14 cellular contexts compared by ENCODE assay signal in the genomic region with DNA sequence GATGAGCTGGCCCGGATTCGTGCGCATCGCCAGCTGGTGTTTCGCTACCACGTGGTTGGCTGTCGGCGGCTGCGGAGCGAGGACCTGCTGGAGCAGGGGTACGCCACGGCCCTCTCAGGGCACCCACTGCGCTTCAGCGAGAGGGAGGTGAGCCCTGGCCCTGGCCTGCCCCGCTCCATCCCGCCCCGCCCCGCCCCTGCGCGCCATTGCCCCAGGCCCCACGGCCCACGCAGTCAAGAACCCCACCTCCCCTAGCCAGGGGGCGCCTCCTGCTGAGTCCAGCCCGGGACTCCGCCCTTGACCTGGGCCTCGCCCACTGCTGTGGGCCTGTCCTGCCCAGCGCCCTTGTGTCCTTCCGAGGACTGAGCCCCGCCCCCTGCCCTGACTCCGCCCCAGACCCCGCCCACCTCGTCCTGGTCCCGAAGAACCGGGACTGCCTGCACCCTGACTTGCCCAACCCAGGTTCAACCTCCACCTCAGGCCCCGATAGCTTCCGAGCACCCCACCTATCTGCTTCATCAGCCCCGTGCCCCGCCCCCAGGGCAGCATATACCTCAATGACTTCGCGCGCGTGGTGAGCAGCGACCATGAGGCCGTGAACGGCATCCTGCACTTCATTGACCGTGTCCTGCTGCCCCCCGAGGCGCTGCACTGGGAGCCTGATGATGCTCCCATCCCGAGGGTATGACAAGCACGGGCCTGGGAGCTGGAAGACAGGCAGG. TPM values are rescaled to one million over a fixed set of nuclear protein-coding genes. Genes with fewer than 3 reads are reported as not detected.
A peak's percentile ranks its signal among the peaks of the same experiment; 100 is the strongest.
DNase-seq lines count a peak whose midpoint lies in the region; ATAC-seq and TF ChIP-seq lines count a peak whose summit lies in the region.
"Had no signal": no experiment of that assay in that cellular context is flagged by ENCODE, and none has a peak within 500 bp of the region (broad histone marks: within the 10 kb centered on the region; RNA-seq: fewer than 3 reads in every experiment).

No MANE protein-coding gene starts in this region.

- no peak for TF ChIP-seq CTCF in BJ (IDR thresholded peaks at IDR 0.05; ENCODE audit: insufficient read depth, low read depth, low read length)
- no peak for TF ChIP-seq CTCF in RWPE2 (IDR thresholded peaks at IDR 0.05; ENCODE audit: poor library complexity, severe bottlenecking)
- no peak for TF ChIP-seq CTCF in psoas muscle (IDR thresholded peaks at IDR 0.05)

- peaks cover 3% of the 10 kb centered on the region for H3K36me3 ChIP-seq in BJ (ENCODE audit: control insufficient read depth, insufficient read depth, low read length)
- H3K36me3 ChIP-seq in RWPE2 (ENCODE audit: low read depth): peaks cover 8% of the 10 kb centered on the region
- H3K36me3 ChIP-seq in psoas muscle (ENCODE audit: insufficient read depth in 1 of 2, low read depth in 1 of 2): no peaks in the 10 kb centered on the region
- H3K36me3 ChIP-seq in MG63: no peaks in the 10 kb centered on the region

- CTCF ChIA-PET in BJ (lab: Yijun Ruan, JAX): interaction anchor here (1.2 kb wide), 1 partner anchor 43 kb away, joined by 3 read pairs; no protein-coding TSS in a partner anchor

- ATAC-seq in RWPE2 (ENCODE audit: low read depth) (peak; percentile 56), left ventricle myocardium superior (peak; percentile 44), psoas muscle (peak; percentile 52 to 78 (median 59)), HG03280 (IDR thresholded peaks at IDR 0.05; ENCODE audit: unreplicated experiment) (no peak)

- H3K9me3 ChIP-seq in RWPE2 (ENCODE audit: severe bottlenecking) (no peaks in the 10 kb centered on the region), psoas muscle (no peaks in the 10 kb centered on the region), MG63 (no peaks in the 10 kb centered on the region)

- no peak for DNase-seq in BJ (ENCODE audit: low read depth)
- no peak for DNase-seq in RWPE2 (ENCODE audit: low spot score)
- DNase-seq in left ventricle myocardium superior: peak; percentile 63
- DNase-seq in psoas muscle: peak; percentile 55 to 76
- DNase-seq in MG63: no peak
- DNase-seq in GF-D8 (lab: John Stamatoyannopoulos, UW): no peak
- no peak for DNase-seq in globus pallidus (ENCODE audit: low spot score)
- DNase-seq: activated CD4-positive, alpha-beta T cell treated with anti-CD3 and anti-CD28 coated beads, Interleukin-2, amount 10 ng/mL, durations not matched to agents 7 days and 5 days; activated gamma-delta T cell treated with Interleukin-2 at 50 U/mL for 16 hours; stimulated activated naive CD4-positive, alpha-beta T cell had no signal

- H3K4me1 ChIP-seq in RWPE2 (ENCODE audit: insufficient read depth, poor library complexity, severe bottlenecking) (no peaks in the 10 kb centered on the region), psoas muscle (no peaks in the 10 kb centered on the region)

- H3K27me3 ChIP-seq in BJ (ENCODE audit: control insufficient read depth, insufficient read depth, low read length) (peaks cover 2% of the 10 kb centered on the region), RWPE2 (ENCODE audit: insufficient read depth, poor library complexity, severe bottlenecking) (no peaks in the 10 kb centered on the region), psoas muscle (ENCODE audit: insufficient read depth in 3 of 3, low read length in 2 of 3) (no peaks in the 10 kb centered on the region), MG63 (no peaks in the 10 kb centered on the region)

- intact Hi-C loops in left ventricle myocardium superior (cut with micrococcal nuclease) (no loop called here), psoas muscle (cut with DNase I) (no loop called here)

- H3K4me3 ChIP-seq in BJ (ENCODE audit: low read depth, low read length) (peak overlapping the region; percentile 19; the same call in 1 of the 2 replicates), RWPE2 (ENCODE audit: severe bottlenecking) (no peak overlapping the region), psoas muscle (peak overlapping the region; percentile 58), MG63 (no peak overlapping the region)

- 32 to 52% (median 36%) methylated on average over 41 to 50 of the region's 50 CpGs for whole genome bisulfite sequencing in psoas muscle, 3 donors

- H3K27ac ChIP-seq in RWPE2 (ENCODE audit: poor library complexity, severe bottlenecking) (no peak overlapping the region), psoas muscle (no peak overlapping the region)
- H3K27ac ChIP-seq: C4-2B had no signal

- POLR2A ChIA-PET in BJ (lab: Charles Lee): no interaction called here

RNA-seq across cellular contexts. Expression of a gene that starts 14.8 kb away (rescaled TPM):
- 132 and 186 TPM in 2 replicates for polyA plus RNA-seq in BJ (2011; rRNA removed)
- polyA minus RNA-seq in BJ (2011; rRNA and poly(A)+ RNA removed): 150 and 175 TPM in 2 replicates
- 68.3 TPM for total RNA-seq in left ventricle myocardium superior
- total RNA-seq in psoas muscle: 10 to 100 TPM in 2 of 4 donors, 1 to 10 TPM in 2; 6.8 to 13.7 (median 10.4) TPM
- 10 to 100 TPM in 2 of 3 donors, 1 to 10 TPM in 1; 8.8 to 10.5 (median 10.3) TPM for polyA plus RNA-seq in psoas muscle
- total RNA-seq in MG63 (2014; rRNA removed; shearing (Covaris generic); ENCODE audit: low replicate concordance): 7.2 and 21.5 TPM in 2 replicates

RNA-seq across cellular contexts. Expression of a gene that starts 17.5 kb away (rescaled TPM):
- polyA plus RNA-seq in BJ (2011; rRNA removed) (11.9 and 12.3 TPM in 2 replicates), psoas muscle (10 to 100 TPM; 34.4 to 95.4 (median 67.9) TPM)
- polyA minus RNA-seq in BJ (2011; rRNA and poly(A)+ RNA removed): 5.4 and 6.2 TPM in 2 replicates
- total RNA-seq in left ventricle myocardium superior (58.7 TPM), psoas muscle (10 to 100 TPM; 29.5 to 32.7 (median 31.0) TPM)
- 0.20 TPM in 1 of 2 replicates, not detected in the other for total RNA-seq in MG63 (2014; rRNA removed; shearing (Covaris generic); ENCODE audit: low replicate concordance)

RNA-seq across cellular contexts. Expression of a gene that starts 23.7 kb away (rescaled TPM):
- polyA plus RNA-seq in BJ (2011; rRNA removed): 0.01 and 0.05 TPM in 2 replicates
- polyA minus RNA-seq in BJ (2011; rRNA and poly(A)+ RNA removed): 0.14 TPM in 1 of 2 replicates, not detected in the other
- 69.7 TPM for total RNA-seq in left ventricle myocardium superior
- total RNA-seq in psoas muscle: 10 to 100 TPM; 29.0 to 47.5 (median 41.9) TPM
- 10 to 100 TPM; 15.9 to 27.4 (median 22.5) TPM for polyA plus RNA-seq in psoas muscle
- total RNA-seq in MG63 (2014; rRNA removed; shearing (Covaris generic); ENCODE audit: low replicate concordance): not detected in 2 replicates
- total RNA-seq: H4, NCI-H460 had no signal

Comparison
In these comparisons a context has a peak if more than half of its experiments do, and no peak if none do; other contexts are left out.
1. DNase-seq: peak in left ventricle myocardium superior (single experiment) and psoas muscle (2 of 2); none in BJ (single experiment), RWPE2 (single experiment), MG63 (single experiment), GF-D8 (single experiment) and globus pallidus (single experiment).
2. H3K4me3 ChIP-seq: peak in BJ (single experiment) and psoas muscle (single experiment); none in RWPE2 (single experiment) and MG63 (single experiment).
3. RNA of a gene that starts 17.5 kb away (total RNA-seq): 58.7 TPM in left ventricle myocardium superior (single experiment) and 29.5 to 32.7 TPM in psoas muscle; 0.20 TPM in MG63; every median in the first group is over 10 times any median in the second.
4. RNA of a gene that starts 23.7 kb away (total RNA-seq): 69.7 TPM in left ventricle myocardium superior (single experiment) and 29.0 to 47.5 TPM in psoas muscle; not detected in MG63; every median in the first group is over 10 times any median in the second.